Comparison of ENCODE assay signal across 16 cellular contexts in genomic region chr19:18586311-18586710, GRCh38. TPM values are rescaled to one million over a fixed set of nuclear protein-coding genes. Genes with fewer than 3 reads are reported as not detected.
DNase-seq lines count a peak whose midpoint lies in the region; ATAC-seq and TF ChIP-seq lines count a peak whose summit lies in the region.
"Had no signal": no experiment of that assay in that cellular context is flagged by ENCODE, and none has a peak within 500 bp of the region (broad histone marks: within the 10 kb centered on the region; RNA-seq: fewer than 3 reads in every experiment).

No MANE protein-coding gene starts in this region.

- peaks cover 27% of the 10 kb centered on the region for H3K4me1 Mint-ChIP-seq in activated naive CD8-positive, alpha-beta T cell (ENCODE audit: low read depth)
- peaks cover 24% of the 10 kb centered on the region for H3K4me1 Mint-ChIP-seq in activated naive CD8-positive, alpha-beta T cell treated with anti-CD3 and anti-CD28 coated beads for 36 hours
- H3K4me1 Mint-ChIP-seq in stimulated activated naive B cell treated with anti-CD40 and anti-IgM and Interleukin-4, amounts not matched to agents 10 μg/mL and 1 μg/mL and 100 μg/mL, for 72 hours = peaks cover 33 to 45% of the 10 kb centered on the region in 2 donors

- no peak for DNase-seq in activated naive CD8-positive, alpha-beta T cell treated with anti-CD3 and anti-CD28 coated beads for 36 hours
- DNase-seq in NB4 (ENCODE audit: low read depth) (peak; percentile 58), choroid plexus epithelial cell (ENCODE audit: low read depth) (no peak), NCI-H146 (lab: John Stamatoyannopoulos, UW) (no peak), left lung (no peak), glomerular visceral epithelial cell (ENCODE audit: extremely low spot score) (no peak)
- no peak for DNase-seq in stimulated activated naive B cell treated with anti-CD40 and anti-IgM and Interleukin-4, amounts not matched to agents 10 μg/mL and 1 μg/mL and 100 μg/mL, for 72 hours
- DNase-seq: activated effector memory CD4-positive, alpha-beta T cell treated with Interleukin-2 at 50 U/mL for 16 hours; central memory CD4-positive, alpha-beta T cell; MG63; NCI-H446 had no signal

- H3K4me1 ChIP-seq in left lung = peaks cover 9 to 27% of the 10 kb centered on the region in 2 donors

- H3K27me3 Mint-ChIP-seq in activated naive CD8-positive, alpha-beta T cell = no peaks in the 10 kb centered on the region
- no peaks in the 10 kb centered on the region for H3K27me3 Mint-ChIP-seq in activated naive CD8-positive, alpha-beta T cell treated with anti-CD3 and anti-CD28 coated beads for 36 hours
- H3K27me3 Mint-ChIP-seq in stimulated activated naive B cell treated with anti-CD40 and anti-IgM and Interleukin-4, amounts not matched to agents 10 μg/mL and 1 μg/mL and 100 μg/mL, for 72 hours = no peaks in the 10 kb centered on the region
- H3K27me3 Mint-ChIP-seq: stimulated activated naive CD8-positive, alpha-beta T cell treated with anti-CD3 and anti-CD28 coated beads, Interleukin-15, Interleukin-2, amounts not matched to agents 100 ng/mL and 50 ng/mL, for 24 hours had no signal

- H3K36me3 Mint-ChIP-seq in activated naive CD8-positive, alpha-beta T cell = peaks cover 3% of the 10 kb centered on the region
- peaks cover 15% of the 10 kb centered on the region for H3K36me3 Mint-ChIP-seq in activated naive CD8-positive, alpha-beta T cell treated with anti-CD3 and anti-CD28 coated beads for 36 hours
- H3K36me3 Mint-ChIP-seq in stimulated activated naive B cell treated with anti-CD40 and anti-IgM and Interleukin-4, amounts not matched to agents 10 μg/mL and 1 μg/mL and 100 μg/mL, for 72 hours = peaks cover 10 to 15% of the 10 kb centered on the region in 2 donors

- TF ChIP-seq CTCF in NB4 (IDR thresholded peaks at IDR 0.05; ENCODE audit: low read depth, low read length) (no peak), choroid plexus epithelial cell (conservative IDR thresholded peaks at IDR 0.05; ENCODE audit: low read depth, low read length) (peak; percentile 15), left lung (IDR thresholded peaks at IDR 0.05) (no peak)

- no peak overlapping the region for H3K27ac ChIP-seq in left lung
- H3K27ac ChIP-seq: esophagus muscularis mucosa had no signal

- H3K27me3 ChIP-seq in left lung = no peaks in the 10 kb centered on the region
- H3K27me3 ChIP-seq: esophagus muscularis mucosa, MG63 had no signal

- no peak overlapping the region for H3K4me3 Mint-ChIP-seq in activated naive CD8-positive, alpha-beta T cell
- no peak overlapping the region for H3K4me3 Mint-ChIP-seq in activated naive CD8-positive, alpha-beta T cell treated with anti-CD3 and anti-CD28 coated beads for 36 hours
- H3K4me3 Mint-ChIP-seq in stimulated activated naive B cell treated with anti-CD40 and anti-IgM and Interleukin-4, amounts not matched to agents 10 μg/mL and 1 μg/mL and 100 μg/mL, for 72 hours = no peak overlapping the region
- H3K4me3 Mint-ChIP-seq: mesothelial cell of epicardium; stimulated activated naive CD8-positive, alpha-beta T cell treated with anti-CD3 and anti-CD28 coated beads, Interleukin-15, Interleukin-2, amounts not matched to agents 100 ng/mL and 50 ng/mL, for 24 hours had no signal

- peaks cover 0 to 8% of the 10 kb centered on the region in 2 donors for H3K36me3 ChIP-seq in left lung

- no peaks in the 10 kb centered on the region for H3K9me3 ChIP-seq in left lung
- H3K9me3 ChIP-seq: esophagus muscularis mucosa, MG63 had no signal

- no peak overlapping the region for H3K4me3 ChIP-seq in NB4 (ENCODE audit: low read depth, low read length)
- no peak overlapping the region for H3K4me3 ChIP-seq in choroid plexus epithelial cell (ENCODE audit: low read depth, low read length)
- no peak overlapping the region for H3K4me3 ChIP-seq in left lung
- H3K4me3 ChIP-seq: esophagus muscularis mucosa, MG63 had no signal

- peak; percentile 29 to 36 for ATAC-seq in stimulated activated naive B cell treated with anti-CD40 and anti-IgM and Interleukin-4, amounts not matched to agents 10 μg/mL and 1 μg/mL and 100 μg/mL, for 72 hours (replicated peaks)
- no peak for ATAC-seq in left lung

- peak overlapping the region; percentile 58 for H3K27ac Mint-ChIP-seq in activated naive CD8-positive, alpha-beta T cell
- no peak overlapping the region for H3K27ac Mint-ChIP-seq in activated naive CD8-positive, alpha-beta T cell treated with anti-CD3 and anti-CD28 coated beads for 36 hours
- no peak overlapping the region for H3K27ac Mint-ChIP-seq in stimulated activated naive B cell treated with anti-CD40 and anti-IgM and Interleukin-4, amounts not matched to agents 10 μg/mL and 1 μg/mL and 100 μg/mL, for 72 hours
- H3K27ac Mint-ChIP-seq: mesothelial cell of epicardium; stimulated activated naive CD8-positive, alpha-beta T cell treated with anti-CD3 and anti-CD28 coated beads, Interleukin-15, Interleukin-2, amounts not matched to agents 100 ng/mL and 50 ng/mL, for 24 hours had no signal

- intact Hi-C loops in left lung (cut with DNase I) = no loop called here

- H3K9me3 Mint-ChIP-seq in activated naive CD8-positive, alpha-beta T cell (ENCODE audit: low read depth) = no peaks in the 10 kb centered on the region
- H3K9me3 Mint-ChIP-seq in activated naive CD8-positive, alpha-beta T cell treated with anti-CD3 and anti-CD28 coated beads for 36 hours = no peaks in the 10 kb centered on the region
- H3K9me3 Mint-ChIP-seq in stimulated activated naive B cell treated with anti-CD40 and anti-IgM and Interleukin-4, amounts not matched to agents 10 μg/mL and 1 μg/mL and 100 μg/mL, for 72 hours = no peaks in the 10 kb centered on the region
- H3K9me3 Mint-ChIP-seq: mesothelial cell of epicardium; stimulated activated naive CD8-positive, alpha-beta T cell treated with anti-CD3 and anti-CD28 coated beads, Interleukin-15, Interleukin-2, amounts not matched to agents 100 ng/mL and 50 ng/mL, for 24 hours had no signal

- no peak for TF ChIP-seq POLR2A in NB4 (IDR thresholded peaks at IDR 0.05; ENCODE audit: extremely low read depth, insufficient read length)

RNA-seq across cellular contexts. Expression of gene REX1BD, which starts 2.3 kb away (rescaled TPM):
- 10 to 100 TPM; 71.6 to 74.7 TPM for total RNA-seq in activated naive CD8-positive, alpha-beta T cell treated with anti-CD3 and anti-CD28 coated beads for 36 hours
- total RNA-seq in left lung = 10 to 100 TPM; 51.7 to 52.1 TPM

RNA-seq across cellular contexts. Expression of gene UBA52, which starts 14.7 kb away (rescaled TPM):
- total RNA-seq in activated naive CD8-positive, alpha-beta T cell treated with anti-CD3 and anti-CD28 coated beads for 36 hours = 1,000 to 10,000 TPM; 1,816 to 1,826 TPM
- 100 to 1,000 TPM; 922 to 971 TPM for total RNA-seq in left lung

RNA-seq across cellular contexts. Expression of gene CRLF1, which starts 20.3 kb away (rescaled TPM):
- total RNA-seq in activated naive CD8-positive, alpha-beta T cell treated with anti-CD3 and anti-CD28 coated beads for 36 hours = not detected
- 10 to 100 TPM; 22.5 to 44.7 TPM for total RNA-seq in left lung
- total RNA-seq: pulmonary artery endothelial cell had no signal

RNA-seq across cellular contexts. Expression of gene TMEM59L, which starts 26.4 kb away (rescaled TPM):
- total RNA-seq in activated naive CD8-positive, alpha-beta T cell treated with anti-CD3 and anti-CD28 coated beads for 36 hours = not detected
- 1 to 10 TPM; 1.6 to 4.9 TPM for total RNA-seq in left lung

RNA-seq across cellular contexts. Expression of gene KXD1, which starts 28.6 kb away (rescaled TPM):
- 100 to 1,000 TPM; 116 to 124 TPM for total RNA-seq in activated naive CD8-positive, alpha-beta T cell treated with anti-CD3 and anti-CD28 coated beads for 36 hours
- 10 to 100 TPM; 68.9 to 86.2 TPM for total RNA-seq in left lung

Comparison
In these comparisons a context has a peak if more than half of its experiments do, and no peak if none do; other contexts are left out.
1. RNA of gene CRLF1, which starts 20.3 kb away (total RNA-seq): 22.5 to 44.7 TPM in left lung; not detected in activated naive CD8-positive, alpha-beta T cell treated with anti-CD3 and anti-CD28 coated beads for 36 hours; every median in the first group is over 10 times any median in the second.